In genomic region chr11:124867700-124868099, GRCh38 we compare ENCODE assay signal across 8 cellular contexts. TPM values are rescaled to one million over a fixed set of nuclear protein-coding genes. Genes with fewer than 3 reads are reported as not detected.
DNase-seq lines count a peak whose midpoint lies in the region; ATAC-seq and TF ChIP-seq lines count a peak whose summit lies in the region.

No MANE protein-coding gene starts in this region.

- TF ChIP-seq EP300 in transverse colon (IDR thresholded peaks at IDR 0.05; ENCODE audit: low read depth) = no peak

- peaks cover 100% of the 10 kb centered on the region for H3K27me3 ChIP-seq in transverse colon

- H3K4me3 ChIP-seq in transverse colon = no peak overlapping the region

- H3K9me3 ChIP-seq in transverse colon = no peaks in the 10 kb centered on the region

- peaks cover 12 to 49% (median 22%) of the 10 kb centered on the region in 4 donors for H3K4me1 ChIP-seq in transverse colon

- H3K36me3 ChIP-seq in transverse colon = no peaks in the 10 kb centered on the region

- H3K4me1 Mint-ChIP-seq in activated naive CD8-positive, alpha-beta T cell (ENCODE audit: low read depth) = peaks cover 41% of the 10 kb centered on the region
- peaks cover 29% of the 10 kb centered on the region for H3K4me1 Mint-ChIP-seq in activated naive CD8-positive, alpha-beta T cell treated with anti-CD3 and anti-CD28 coated beads for 36 hours
- H3K4me1 Mint-ChIP-seq in stimulated activated memory B cell treated with anti-CD40 and anti-IgM and Interleukin-4, amounts not matched to agents 10 μg/mL and 1 μg/mL and 100 μg/mL, for 72 hours = peaks cover 29% of the 10 kb centered on the region

- H3K36me3 Mint-ChIP-seq in activated naive CD8-positive, alpha-beta T cell = no peaks in the 10 kb centered on the region
- H3K36me3 Mint-ChIP-seq in activated naive CD8-positive, alpha-beta T cell treated with anti-CD3 and anti-CD28 coated beads for 36 hours = no peaks in the 10 kb centered on the region
- H3K36me3 Mint-ChIP-seq in stimulated activated memory B cell treated with anti-CD40 and anti-IgM and Interleukin-4, amounts not matched to agents 10 μg/mL and 1 μg/mL and 100 μg/mL, for 72 hours = no peaks in the 10 kb centered on the region

- DNase-seq in activated naive CD8-positive, alpha-beta T cell treated with anti-CD3 and anti-CD28 coated beads for 36 hours = no peak
- DNase-seq in SW480 (ENCODE audit: low spot score) (peak; percentile 47), glomerular visceral epithelial cell (ENCODE audit: extremely low spot score) (peak; percentile 18), transverse colon (no peak), NCI-H2171 (lab: John Stamatoyannopoulos, UW) (no peak)

- in situ Hi-C loops in transverse colon (cut with MboI; ENCODE audit: low pct_ligation_motif_present in 1 of 4, low pct_unique_long_range_greater_than_20kb in 1 of 4, low sequenced_read_pairs in 3 of 4) = loop anchor here in 1 of 4 donors (25.0 kb wide), 1 partner anchor 455 kb away; the partner anchor contains the start of gene OR8B4

- TF ChIP-seq CTCF in transverse colon (IDR thresholded peaks at IDR 0.05) = peak in 4 of 5 experiments; percentile 29 to 48 (median 38)

- intact Hi-C loops in transverse colon (cut with DNase I; ENCODE audit: low total_unique reads) = loop anchor here (10.0 kb wide), 1 partner anchor 203 kb away; no protein-coding TSS in a partner anchor

- no peak overlapping the region for H3K27ac Mint-ChIP-seq in activated naive CD8-positive, alpha-beta T cell
- H3K27ac Mint-ChIP-seq in activated naive CD8-positive, alpha-beta T cell treated with anti-CD3 and anti-CD28 coated beads for 36 hours = no peak overlapping the region
- no peak overlapping the region for H3K27ac Mint-ChIP-seq in stimulated activated memory B cell treated with anti-CD40 and anti-IgM and Interleukin-4, amounts not matched to agents 10 μg/mL and 1 μg/mL and 100 μg/mL, for 72 hours

- H3K4me3 Mint-ChIP-seq in activated naive CD8-positive, alpha-beta T cell = peak overlapping the region; percentile 52
- no peak overlapping the region for H3K4me3 Mint-ChIP-seq in activated naive CD8-positive, alpha-beta T cell treated with anti-CD3 and anti-CD28 coated beads for 36 hours
- H3K4me3 Mint-ChIP-seq in stimulated activated memory B cell treated with anti-CD40 and anti-IgM and Interleukin-4, amounts not matched to agents 10 μg/mL and 1 μg/mL and 100 μg/mL, for 72 hours = no peak overlapping the region

- H3K27me3 Mint-ChIP-seq in activated naive CD8-positive, alpha-beta T cell = peaks cover 52% of the 10 kb centered on the region
- H3K27me3 Mint-ChIP-seq in activated naive CD8-positive, alpha-beta T cell treated with anti-CD3 and anti-CD28 coated beads for 36 hours = peaks cover 100% of the 10 kb centered on the region
- peaks cover 83% of the 10 kb centered on the region for H3K27me3 Mint-ChIP-seq in stimulated activated memory B cell treated with anti-CD40 and anti-IgM and Interleukin-4, amounts not matched to agents 10 μg/mL and 1 μg/mL and 100 μg/mL, for 72 hours

- no peak for TF ChIP-seq POLR2A in transverse colon (IDR thresholded peaks at IDR 0.05)

- no peaks in the 10 kb centered on the region for H3K9me3 Mint-ChIP-seq in activated naive CD8-positive, alpha-beta T cell (ENCODE audit: low read depth)
- H3K9me3 Mint-ChIP-seq in activated naive CD8-positive, alpha-beta T cell treated with anti-CD3 and anti-CD28 coated beads for 36 hours = no peaks in the 10 kb centered on the region
- no peaks in the 10 kb centered on the region for H3K9me3 Mint-ChIP-seq in stimulated activated memory B cell treated with anti-CD40 and anti-IgM and Interleukin-4, amounts not matched to agents 10 μg/mL and 1 μg/mL and 100 μg/mL, for 72 hours

- H3K27ac ChIP-seq in transverse colon = no peak overlapping the region

- WGBS in transverse colon (ENCODE audit: low coverage in 1 of 2), 2 donors = 5 to 6% methylated on average over 6 to 8 of the region's 8 CpGs

- ATAC-seq in HG03095 (IDR thresholded peaks at IDR 0.05; ENCODE audit: unreplicated experiment) = peak; percentile 48
- no peak for ATAC-seq in stimulated activated memory B cell treated with anti-CD40 and anti-IgM and Interleukin-4, amounts not matched to agents 10 μg/mL and 1 μg/mL and 100 μg/mL, for 72 hours

RNA-seq across cellular contexts. Expression of gene ROBO3, which starts 2.5 kb away (rescaled TPM):
- 10 to 100 TPM; 17.9 to 23.7 TPM for total RNA-seq in activated naive CD8-positive, alpha-beta T cell treated with anti-CD3 and anti-CD28 coated beads for 36 hours
- 10 to 100 TPM in 2 of 4 donors, 1 to 10 TPM in 2; 5.6 to 38.6 (median 17.0) TPM for total RNA-seq in transverse colon

RNA-seq across cellular contexts. Expression of gene ROBO4, which starts 30.0 kb away (rescaled TPM):
- total RNA-seq in activated naive CD8-positive, alpha-beta T cell treated with anti-CD3 and anti-CD28 coated beads for 36 hours = not detected
- 10 to 100 TPM in 1 of 4 donors, 1 to 10 TPM in 3; 4.8 to 31.8 (median 6.4) TPM for total RNA-seq in transverse colon

RNA-seq across cellular contexts. Expression of gene HEPN1, which starts 51.4 kb away (rescaled TPM):
- total RNA-seq in activated naive CD8-positive, alpha-beta T cell treated with anti-CD3 and anti-CD28 coated beads for 36 hours = not detected
- not detected for total RNA-seq in transverse colon

Comparison
In these comparisons a context has a peak if more than half of its experiments do, and no peak if none do; other contexts are left out.
1. DNase-seq: peak in SW480 (single experiment) and glomerular visceral epithelial cell (single experiment); none in activated naive CD8-positive, alpha-beta T cell treated with anti-CD3 and anti-CD28 coated beads for 36 hours (single experiment), transverse colon (single experiment) and NCI-H2171 (single experiment).
2. RNA of gene ROBO4, which starts 30.0 kb away (total RNA-seq): 4.8 to 31.8 TPM in transverse colon; not detected in activated naive CD8-positive, alpha-beta T cell treated with anti-CD3 and anti-CD28 coated beads for 36 hours; every median in the first group is over 4 times any median in the second.